ENCODE assay signal across 8 cellular contexts in the genomic region with DNA sequence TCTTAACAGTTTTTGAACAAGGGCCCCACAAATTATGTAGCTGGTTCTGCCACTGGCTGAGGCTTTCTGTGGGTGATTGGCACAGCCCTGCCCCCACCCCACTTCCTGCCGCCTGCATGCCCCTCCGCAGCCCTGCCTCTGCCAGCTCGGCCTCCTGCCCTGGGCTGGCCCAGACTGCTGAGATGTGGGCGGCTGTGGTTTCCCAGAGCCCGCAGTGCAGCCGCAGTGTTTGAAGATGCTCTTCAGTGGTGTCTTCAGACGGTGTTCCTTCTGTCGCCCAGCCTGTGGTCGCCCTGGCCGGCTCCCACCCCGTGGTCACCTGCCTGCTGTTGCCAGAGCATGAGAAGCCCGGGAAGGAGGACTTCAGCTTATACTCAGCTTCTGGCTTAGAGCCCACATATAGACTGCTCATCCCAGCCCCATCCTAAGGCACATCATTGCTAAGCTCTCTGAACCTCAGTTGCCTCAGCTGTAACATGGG.
DNase-seq lines count a peak whose midpoint lies in the region; ATAC-seq and TF ChIP-seq lines count a peak whose summit lies in the region.

No MANE protein-coding gene starts in this region.

- H3K27ac ChIP-seq in CD8-positive, alpha-beta memory T cell (ENCODE audit: low read depth, low read length), result no peak overlapping the region
- H3K27ac ChIP-seq in upper lobe of right lung, result no peak overlapping the region

- no peak for TF ChIP-seq CTCF in upper lobe of right lung (IDR thresholded peaks at IDR 0.05)

- peak; percentile 28 to 65 (median 45) for DNase-seq in CD8-positive, alpha-beta memory T cell
- peak; percentile 88 for DNase-seq in MV-4-11 (lab: John Stamatoyannopoulos, UW)
- DNase-seq in activated T-helper 1 cell treated with Interleukin-2 at 50 U/mL for 16 hours (ENCODE audit: low read depth), result peak; percentile 18
- DNase-seq in mucosa of gallbladder (ENCODE audit: low spot score), result peak; percentile 56
- DNase-seq in upper lobe of right lung, result peak; percentile 73
- no peak for DNase-seq in amniotic stem cell (lab: John Stamatoyannopoulos, UW)
- DNase-seq in NCI-H510A (lab: John Stamatoyannopoulos, UW), result no peak

- peak overlapping the region; percentile 21 for H3K4me3 ChIP-seq in CD8-positive, alpha-beta memory T cell (ENCODE audit: low read length)
- no peak overlapping the region for H3K4me3 ChIP-seq in upper lobe of right lung

- POLR2A ChIA-PET in CD8-positive, alpha-beta memory T cell (lab: Charles Lee), result no interaction called here

- intact Hi-C loops in upper lobe of right lung (cut with DNase I), result no loop called here

- ATAC-seq in upper lobe of right lung (peak; percentile 58), HG03045 (IDR thresholded peaks at IDR 0.05; ENCODE audit: unreplicated experiment) (no peak)

- H3K27ac Mint-ChIP-seq in CD8-positive, alpha-beta memory T cell, result peak overlapping the region in 5 of 8 donors; percentile 11 to 69 (median 54)

- H3K36me3 ChIP-seq in CD8-positive, alpha-beta memory T cell (ENCODE audit: insufficient read depth, low read length), result no peaks in the 10 kb centered on the region
- no peaks in the 10 kb centered on the region for H3K36me3 ChIP-seq in upper lobe of right lung

- no peaks in the 10 kb centered on the region for H3K9me3 Mint-ChIP-seq in CD8-positive, alpha-beta memory T cell

- H3K9me3 ChIP-seq in CD8-positive, alpha-beta memory T cell (ENCODE audit: low read length), result no peaks in the 10 kb centered on the region
- no peaks in the 10 kb centered on the region for H3K9me3 ChIP-seq in upper lobe of right lung

- peaks cover 0 to 2% (median 0%) of the 10 kb centered on the region in 3 donors for H3K36me3 Mint-ChIP-seq in CD8-positive, alpha-beta memory T cell

- peaks cover 27 to 28% (median 28%) of the 10 kb centered on the region in 3 donors for H3K4me1 Mint-ChIP-seq in CD8-positive, alpha-beta memory T cell

- H3K27me3 Mint-ChIP-seq in CD8-positive, alpha-beta memory T cell, result peaks cover 0 to 4% of the 10 kb centered on the region in 2 donors

- H3K4me1 ChIP-seq in CD8-positive, alpha-beta memory T cell (ENCODE audit: insufficient read depth, low read length), result peaks cover 34% of the 10 kb centered on the region
- peaks cover 19% of the 10 kb centered on the region for H3K4me1 ChIP-seq in upper lobe of right lung

- CTCF ChIA-PET in CD8-positive, alpha-beta memory T cell (lab: Charles Lee), result interaction anchor here (1.5 kb wide), 1 partner anchor 155 kb away, joined by 4 read pairs; no protein-coding TSS in a partner anchor

- peak overlapping the region in 6 of 7 donors; percentile 29 to 69 (median 42) for H3K4me3 Mint-ChIP-seq in CD8-positive, alpha-beta memory T cell

- H3K27me3 ChIP-seq in CD8-positive, alpha-beta memory T cell (ENCODE audit: insufficient read depth, low read length, poor library complexity, severe bottlenecking), result no peaks in the 10 kb centered on the region
- H3K27me3 ChIP-seq in upper lobe of right lung, result no peaks in the 10 kb centered on the region

Comparison
In these comparisons a context has a peak if more than half of its experiments do, and no peak if none do; other contexts are left out.
1. DNase-seq: peak in CD8-positive, alpha-beta memory T cell (5 of 5), MV-4-11 (single experiment), activated T-helper 1 cell treated with Interleukin-2 at 50 U/mL for 16 hours (single experiment), mucosa of gallbladder (single experiment) and upper lobe of right lung (single experiment); none in amniotic stem cell (single experiment) and NCI-H510A (single experiment).